23 cellular contexts compared by ENCODE assay signal in the genomic region with DNA sequence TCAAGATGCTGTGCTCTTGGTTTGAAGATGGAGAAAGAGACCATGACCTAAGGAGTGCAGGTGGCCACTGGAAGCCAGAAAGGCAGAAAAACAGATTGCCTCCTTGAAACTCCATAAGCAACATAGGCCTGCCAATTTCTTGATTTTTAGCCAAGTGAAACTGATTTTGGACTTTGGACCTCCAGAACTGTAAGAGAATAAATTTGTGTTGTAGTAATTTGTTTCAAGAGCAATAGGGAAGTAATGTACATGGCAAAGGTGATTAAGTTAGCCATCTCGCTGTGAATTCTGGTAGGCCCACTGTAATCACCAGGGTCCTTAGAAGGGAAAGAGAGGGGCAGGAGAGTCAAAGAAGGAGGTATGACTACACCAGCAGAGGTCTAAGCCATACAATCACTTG.
"Had no signal": no experiment of that assay in that cellular context is flagged by ENCODE, and none has a peak within 500 bp of the region (broad histone marks: within the 10 kb centered on the region; RNA-seq: fewer than 3 reads in every experiment).

No MANE protein-coding gene starts in this region.

- DNase-seq: cortex of kidney; effector CD8-positive, alpha-beta T cell; effector memory CD8-positive, alpha-beta T cell; endodermal cell; erythroblast; esophagus squamous epithelium; foreskin melanocyte; gastrocnemius medialis; heart left ventricle; immature natural killer cell; islet precursor cell; kidney; kidney glomerular epithelial cell; left lung; left ventricle myocardium superior; lower lobe of right lung; mesendoderm; midbrain; naive B cell had no signal

- H3K36me3 Mint-ChIP-seq: immature natural killer cell, naive B cell had no signal

- H3K4me3 ChIP-seq: esophagus squamous epithelium, gastrocnemius medialis, heart left ventricle, hepatocyte, left lung, lower lobe of right lung had no signal

- H3K9me3 ChIP-seq: esophagus squamous epithelium, gastrocnemius medialis, left lung, lower lobe of right lung had no signal

- H3K4me3 Mint-ChIP-seq: dendritic cell treated with granulocyte-macrophage colony-stimulating factor and Interleukin-4, amounts not matched to agents 40 ng/mL and 50 ng/mL, for 4 days; effector memory CD8-positive, alpha-beta T cell; endodermal cell; immature natural killer cell had no signal

- H3K27ac Mint-ChIP-seq: dendritic cell treated with granulocyte-macrophage colony-stimulating factor and Interleukin-4, amounts not matched to agents 40 ng/mL and 50 ng/mL, for 4 days; effector memory CD8-positive, alpha-beta T cell; endodermal cell; immature natural killer cell; naive B cell had no signal

- H3K4me1 Mint-ChIP-seq: immature natural killer cell, naive B cell had no signal

- H3K27me3 ChIP-seq: esophagus squamous epithelium, gastrocnemius medialis, heart left ventricle, hepatocyte, left lung had no signal

- ATAC-seq: effector memory CD8-positive, alpha-beta T cell; esophagus mucosa; gastrocnemius medialis; heart left ventricle; left lung; left ventricle myocardium superior; lower lobe of right lung had no signal

- H3K27me3 Mint-ChIP-seq: dendritic cell treated with granulocyte-macrophage colony-stimulating factor and Interleukin-4, amounts not matched to agents 40 ng/mL and 50 ng/mL, for 4 days; effector memory CD8-positive, alpha-beta T cell; naive B cell had no signal

- H3K36me3 ChIP-seq: esophagus squamous epithelium, gastrocnemius medialis, heart left ventricle, left lung, lower lobe of right lung had no signal

- H3K4me1 ChIP-seq: esophagus squamous epithelium, gastrocnemius medialis, heart left ventricle, left lung, lower lobe of right lung had no signal

- H3K27ac ChIP-seq: epithelial cell of prostate, esophagus squamous epithelium, gastrocnemius medialis, heart left ventricle, hepatocyte, left lung, lower lobe of right lung had no signal
